ENCODE assay signal across 16 cellular contexts in genomic region chr20:59253325-59253724, GRCh38. TPM values are rescaled to one million over a fixed set of nuclear protein-coding genes. Genes with fewer than 3 reads are reported as not detected.
DNase-seq lines count a peak whose midpoint lies in the region; ATAC-seq, FAIRE-seq and TF ChIP-seq lines count a peak whose summit lies in the region.
"Had no signal": no experiment of that assay in that cellular context is flagged by ENCODE, and none has a peak within 500 bp of the region (broad histone marks: within the 10 kb centered on the region; RNA-seq: fewer than 3 reads in every experiment).

No MANE protein-coding gene starts in this region.

- H3K36me3 ChIP-seq in Karpas-422 (ENCODE audit: insufficient read depth, low read length): no peaks in the 10 kb centered on the region
- H3K36me3 ChIP-seq: thyroid gland had no signal

- H3K9me3 Mint-ChIP-seq in activated T-cell treated with anti-CD3 and anti-CD28 coated beads, Interleukin-2, amount 50 U/mL, for 24 hours: peaks cover 14% of the 10 kb centered on the region
- peaks cover 18% of the 10 kb centered on the region for H3K9me3 Mint-ChIP-seq in activated T-helper 2 cell treated with anti-CD3 and anti-CD28 coated beads, Interferon-gamma antibody, Interleukin-2, Interleukin-4, amounts not matched to agents 10 μg/mL and 5 μg/mL and 100 μg/mL, durations not matched to agents 14 hours and 24 hours and 36 hours
- H3K9me3 Mint-ChIP-seq in stimulated activated effector memory CD8-positive, alpha-beta T cell treated with anti-CD3 and anti-CD28 coated beads, Interleukin-12 subunit alpha, Interleukin-12 subunit beta, amount 100 ng/mL, for 72 hours: peaks cover 5% of the 10 kb centered on the region

- peak overlapping the region; percentile 34 for H3K4me3 Mint-ChIP-seq in activated T-cell treated with anti-CD3 and anti-CD28 coated beads, Interleukin-2, amount 50 U/mL, for 24 hours
- no peak overlapping the region for H3K4me3 Mint-ChIP-seq in activated T-helper 2 cell treated with anti-CD3 and anti-CD28 coated beads, Interferon-gamma antibody, Interleukin-2, Interleukin-4, amounts not matched to agents 10 μg/mL and 5 μg/mL and 100 μg/mL, durations not matched to agents 14 hours and 24 hours and 36 hours (ENCODE audit: low read depth)
- peak overlapping the region; percentile 49 for H3K4me3 Mint-ChIP-seq in stimulated activated effector memory CD8-positive, alpha-beta T cell treated with anti-CD3 and anti-CD28 coated beads, Interleukin-12 subunit alpha, Interleukin-12 subunit beta, amount 100 ng/mL, for 72 hours

- no peak for TF ChIP-seq POLR2A in GM12892 (IDR thresholded peaks at IDR 0.05; ENCODE audit: low read depth, low read length)

- peak overlapping the region; percentile 92 for H3K27ac Mint-ChIP-seq in activated T-cell treated with anti-CD3 and anti-CD28 coated beads, Interleukin-2, amount 50 U/mL, for 24 hours
- H3K27ac Mint-ChIP-seq in activated T-helper 2 cell treated with anti-CD3 and anti-CD28 coated beads, Interferon-gamma antibody, Interleukin-2, Interleukin-4, amounts not matched to agents 10 μg/mL and 5 μg/mL and 100 μg/mL, durations not matched to agents 14 hours and 24 hours and 36 hours: peak overlapping the region; percentile 74
- H3K27ac Mint-ChIP-seq in stimulated activated effector memory CD8-positive, alpha-beta T cell treated with anti-CD3 and anti-CD28 coated beads, Interleukin-12 subunit alpha, Interleukin-12 subunit beta, amount 100 ng/mL, for 72 hours: peak overlapping the region; percentile 84

- no peaks in the 10 kb centered on the region for H3K27me3 Mint-ChIP-seq in activated T-cell treated with anti-CD3 and anti-CD28 coated beads, Interleukin-2, amount 50 U/mL, for 24 hours
- peaks cover 1% of the 10 kb centered on the region for H3K27me3 Mint-ChIP-seq in activated T-helper 2 cell treated with anti-CD3 and anti-CD28 coated beads, Interferon-gamma antibody, Interleukin-2, Interleukin-4, amounts not matched to agents 10 μg/mL and 5 μg/mL and 100 μg/mL, durations not matched to agents 14 hours and 24 hours and 36 hours (ENCODE audit: low read depth)

- no peaks in the 10 kb centered on the region for H3K9me3 ChIP-seq in Karpas-422 (ENCODE audit: low read length)
- H3K9me3 ChIP-seq: thyroid gland had no signal

- peaks cover 71% of the 10 kb centered on the region for H3K4me1 Mint-ChIP-seq in activated T-cell treated with anti-CD3 and anti-CD28 coated beads, Interleukin-2, amount 50 U/mL, for 24 hours (ENCODE audit: low read depth)
- H3K4me1 Mint-ChIP-seq in activated T-helper 2 cell treated with anti-CD3 and anti-CD28 coated beads, Interferon-gamma antibody, Interleukin-2, Interleukin-4, amounts not matched to agents 10 μg/mL and 5 μg/mL and 100 μg/mL, durations not matched to agents 14 hours and 24 hours and 36 hours (ENCODE audit: low read depth): peaks cover 43% of the 10 kb centered on the region
- peaks cover 60% of the 10 kb centered on the region for H3K4me1 Mint-ChIP-seq in stimulated activated effector memory CD8-positive, alpha-beta T cell treated with anti-CD3 and anti-CD28 coated beads, Interleukin-12 subunit alpha, Interleukin-12 subunit beta, amount 100 ng/mL, for 72 hours

- H3K36me3 Mint-ChIP-seq in activated T-cell treated with anti-CD3 and anti-CD28 coated beads, Interleukin-2, amount 50 U/mL, for 24 hours (ENCODE audit: low read depth): peaks cover 50% of the 10 kb centered on the region
- peaks cover 55% of the 10 kb centered on the region for H3K36me3 Mint-ChIP-seq in activated T-helper 2 cell treated with anti-CD3 and anti-CD28 coated beads, Interferon-gamma antibody, Interleukin-2, Interleukin-4, amounts not matched to agents 10 μg/mL and 5 μg/mL and 100 μg/mL, durations not matched to agents 14 hours and 24 hours and 36 hours (ENCODE audit: low read depth)
- peaks cover 20% of the 10 kb centered on the region for H3K36me3 Mint-ChIP-seq in stimulated activated effector memory CD8-positive, alpha-beta T cell treated with anti-CD3 and anti-CD28 coated beads, Interleukin-12 subunit alpha, Interleukin-12 subunit beta, amount 100 ng/mL, for 72 hours

- H3K4me2 ChIP-seq in Karpas-422 (ENCODE audit: low read depth, low read length, poor library complexity, severe bottlenecking): no peak overlapping the region

- intact Hi-C loops in activated T-helper 2 cell treated with anti-CD3 and anti-CD28 coated beads, Interferon-gamma antibody, Interleukin-2, Interleukin-4, amounts not matched to agents 10 μg/mL and 5 μg/mL and 100 μg/mL, durations not matched to agents 14 hours and 24 hours and 36 hours (cut with micrococcal nuclease): loop anchor here (5.0 kb wide), 1 partner anchor 86 kb away; no protein-coding TSS in a partner anchor

- DNase-seq in activated T-cell treated with anti-CD3 and anti-CD28 coated beads, Interleukin-2, amount 50 U/mL, for 24 hours: no peak
- no peak for DNase-seq in activated T-cell treated with anti-CD3 and anti-CD28 coated beads, Interleukin-2, amount 50 U/mL, for 48 hours
- DNase-seq in NOMO-1 treated with dmso at 0.1 percent for 144 hours (lab: John Stamatoyannopoulos, UW; ENCODE audit: unreplicated experiment): peak; percentile 32
- no peak for DNase-seq in activated T-helper 2 cell treated with anti-CD3 and anti-CD28 coated beads, Interferon-gamma antibody, Interleukin-2, Interleukin-4, amounts not matched to agents 10 μg/mL and 5 μg/mL and 100 μg/mL, durations not matched to agents 14 hours and 24 hours and 36 hours (ENCODE audit: low spot score)
- no peak for DNase-seq in stimulated activated effector memory CD8-positive, alpha-beta T cell treated with anti-CD3 and anti-CD28 coated beads, Interleukin-12 subunit alpha, Interleukin-12 subunit beta, amount 100 ng/mL, for 72 hours (ENCODE audit: low spot score in 2 of 2)
- DNase-seq in NCI-H1436 treated with DMSO at 0.1 percent for 48 hours (lab: John Stamatoyannopoulos, UW): no peak
- no peak for DNase-seq in GM12892 (ENCODE audit: insufficient read length)
- no peak for DNase-seq in Karpas-422
- DNase-seq: anterior cingulate cortex, head of caudate nucleus, thyroid gland had no signal

- FAIRE-seq in GM12892 (lab: Jason Lieb, UNC): no peak
- FAIRE-seq: colon had no signal

- peaks cover 33% of the 10 kb centered on the region for H3K4me1 ChIP-seq in Karpas-422 (ENCODE audit: low read length)
- H3K4me1 ChIP-seq: thyroid gland had no signal

- no peaks in the 10 kb centered on the region for H4K20me1 ChIP-seq in Karpas-422 (ENCODE audit: insufficient read depth, low read depth, low read length)

- H3K9ac ChIP-seq in Karpas-422 (ENCODE audit: low read length): no peak overlapping the region

- no peaks in the 10 kb centered on the region for H3K27me3 ChIP-seq in Karpas-422 (ENCODE audit: low read length)
- H3K27me3 ChIP-seq: thyroid gland had no signal

- no peak overlapping the region for H3K4me3 ChIP-seq in Karpas-422 (ENCODE audit: low read length)
- H3K4me3 ChIP-seq: SK-N-MC, thyroid gland had no signal

- H3K9me2 ChIP-seq in Karpas-422 (replicated peaks; ENCODE audit: insufficient read depth, low read length): no peaks in the 10 kb centered on the region

- H2AFZ ChIP-seq in Karpas-422 (ENCODE audit: low read length): no peak overlapping the region

- H3K79me2 ChIP-seq in Karpas-422 (ENCODE audit: low read length): no peaks in the 10 kb centered on the region

- ATAC-seq in stimulated activated effector memory CD8-positive, alpha-beta T cell treated with anti-CD3 and anti-CD28 coated beads, Interleukin-12 subunit alpha, Interleukin-12 subunit beta, amount 100 ng/mL, for 72 hours: peak; percentile 50

- no peak overlapping the region for H3K27ac ChIP-seq in Karpas-422 (ENCODE audit: low read length)
- H3K27ac ChIP-seq: SK-N-MC, thyroid gland had no signal

RNA-seq across cellular contexts. Expression of gene EDN3, which starts 47.1 kb away (rescaled TPM):
- not detected in 2 replicates for total RNA-seq in activated T-helper 2 cell treated with anti-CD3 and anti-CD28 coated beads, Interferon-gamma antibody, Interleukin-2, Interleukin-4, amounts not matched to agents 10 μg/mL and 5 μg/mL and 100 μg/mL, durations not matched to agents 14 hours and 24 hours and 36 hours
- not detected for polyA plus RNA-seq in GM12892 (2012; ENCODE audit: missing spikeins)
- not detected in 2 replicates for total RNA-seq in Karpas-422 (2014; rRNA removed; shearing (Covaris generic); ENCODE audit: low replicate concordance)
- total RNA-seq: kidney epithelial cell, M059J, mononuclear cell had no signal
